In genomic region chr11:116312560-116313340, GRCh38 we compare ENCODE assay signal across 8 cellular contexts.
A peak's percentile ranks its signal among the peaks of the same experiment; 100 is the strongest.
DNase-seq lines count a peak whose midpoint lies in the region; ATAC-seq, FAIRE-seq and TF ChIP-seq lines count a peak whose summit lies in the region.

No MANE protein-coding gene starts in this region.

- H3K9me3 ChIP-seq in colonic mucosa (no peaks in the 10 kb centered on the region), mucosa of descending colon (no peaks in the 10 kb centered on the region)

- H3K36me3 ChIP-seq in colonic mucosa (no peaks in the 10 kb centered on the region), mucosa of descending colon (ENCODE audit: low read depth) (no peaks in the 10 kb centered on the region)

- FAIRE-seq in H54 (lab: Jason Lieb, UNC) = no peak

- no peak overlapping the region for H3K9ac ChIP-seq in colonic mucosa (ENCODE audit: low read depth in 2 of 2, low read length in 2 of 2)

- TF ChIP-seq POLR2A in H54 (IDR thresholded peaks at IDR 0.05; ENCODE audit: low read depth, low read length) = no peak

- H3K27ac ChIP-seq in colonic mucosa = no peak overlapping the region

- intact Hi-C loops in colonic mucosa (cut with DNase I) (no loop called here), mucosa of descending colon (cut with DNase I, micrococcal nuclease) (no loop called here)

- H3K27me3 ChIP-seq in colonic mucosa = no peaks in the 10 kb centered on the region

- H3K4me1 ChIP-seq in colonic mucosa = no peaks in the 10 kb centered on the region
- H3K4me1 ChIP-seq in mucosa of descending colon (ENCODE audit: low read depth) = peaks cover 4% of the 10 kb centered on the region

- peak; percentile 91 for DNase-seq in COR-L47 (lab: John Stamatoyannopoulos, UW)
- DNase-seq in NCI-H2171 treated with DMSO at 0.1 percent for 48 hours (lab: John Stamatoyannopoulos, UW) = peak; percentile 89
- peak; percentile 72 for DNase-seq in colonic mucosa
- DNase-seq in mucosa of descending colon = peak; percentile 64 to 73 (median 71)
- DNase-seq in activated effector memory CD4-positive, alpha-beta T cell treated with anti-CD3 and anti-CD28 coated beads, Interleukin-2, amount 50 U/mL, for 16 hours = no peak
- DNase-seq in H54 (ENCODE audit: insufficient read length, low spot score) = no peak

- TF ChIP-seq CTCF in colonic mucosa (IDR thresholded peaks at IDR 0.05) (no peak), mucosa of descending colon (IDR thresholded peaks at IDR 0.05) (no peak)

- H3K4me3 ChIP-seq in colonic mucosa (no peak overlapping the region), mucosa of descending colon (no peak overlapping the region)

- peak; percentile 72 for ATAC-seq in mucosa of descending colon
- no peak for ATAC-seq in HG03565 (IDR thresholded peaks at IDR 0.05; ENCODE audit: unreplicated experiment)
- no peak for ATAC-seq in HG02763 (IDR thresholded peaks at IDR 0.05; ENCODE audit: unreplicated experiment)

Comparison
In these comparisons a context has a peak if more than half of its experiments do, and no peak if none do; other contexts are left out.
1. DNase-seq: peak in COR-L47 (single experiment), NCI-H2171 treated with DMSO at 0.1 percent for 48 hours (single experiment), colonic mucosa (single experiment) and mucosa of descending colon (3 of 3); none in activated effector memory CD4-positive, alpha-beta T cell treated with anti-CD3 and anti-CD28 coated beads, Interleukin-2, amount 50 U/mL, for 16 hours (single experiment) and H54 (single experiment).